20 cellular contexts compared by ENCODE assay signal in genomic region chr21:32554832-32555436, GRCh38. TPM values are rescaled to one million over a fixed set of nuclear protein-coding genes. Genes with fewer than 3 reads are reported as not detected.
DNase-seq lines count a peak whose midpoint lies in the region; ATAC-seq and TF ChIP-seq lines count a peak whose summit lies in the region.
"Had no signal": no experiment of that assay in that cellular context is flagged by ENCODE, and none has a peak within 500 bp of the region (broad histone marks: within the 10 kb centered on the region; RNA-seq: fewer than 3 reads in every experiment).

No MANE protein-coding gene starts in this region.

- H3K36me3 ChIP-seq in left ventricle myocardium inferior = no peaks in the 10 kb centered on the region
- H3K36me3 ChIP-seq in adipocyte (ENCODE audit: control insufficient read depth, insufficient read depth, low read length, severe bottlenecking) = no peaks in the 10 kb centered on the region
- H3K36me3 ChIP-seq in thyroid gland = no peaks in the 10 kb centered on the region
- no peaks in the 10 kb centered on the region for H3K36me3 ChIP-seq in OCI-LY7 (ENCODE audit: insufficient read depth, low read length)
- H3K36me3 ChIP-seq in ascending aorta = no peaks in the 10 kb centered on the region
- H3K36me3 ChIP-seq: SJSA1 had no signal

- CTCF ChIA-PET in OCI-LY7 (lab: Charles Lee; ENCODE audit: unreplicated experiment) = no interaction called here

- no TSS peak for BruUV-seq in OCI-LY7 (replicated peaks; lab: Mats Ljungman, UMichigan)

- no peak overlapping the region for H2AFZ ChIP-seq in OCI-LY7 (ENCODE audit: low read length)

- intact Hi-C loops in left ventricle myocardium inferior (cut with micrococcal nuclease) = no loop called here
- intact Hi-C loops in Right ventricle myocardium inferior (cut with DNase I) = no loop called here
- intact Hi-C loops in thyroid gland (cut with DNase I) = no loop called here
- intact Hi-C loops in OCI-LY7 (cut with micrococcal nuclease; ENCODE audit: unreplicated experiment) = no loop called here
- intact Hi-C loops in ascending aorta (cut with DNase I) = no loop called here

- no peak overlapping the region for H3K9ac ChIP-seq in adipocyte (ENCODE audit: low read length)
- H3K9ac ChIP-seq: KMS-11 had no signal

- no peak for ATAC-seq in Right ventricle myocardium inferior
- ATAC-seq: HepG2 had no signal

- no peaks in the 10 kb centered on the region for H3K27me3 ChIP-seq in left ventricle myocardium inferior (ENCODE audit: low read depth)
- no peaks in the 10 kb centered on the region for H3K27me3 ChIP-seq in adipocyte (replicated peaks; ENCODE audit: control insufficient read depth, insufficient read depth, low read length)
- no peaks in the 10 kb centered on the region for H3K27me3 ChIP-seq in thyroid gland
- no peaks in the 10 kb centered on the region for H3K27me3 ChIP-seq in ascending aorta
- H3K27me3 ChIP-seq: SJSA1 had no signal

- H3K79me2 ChIP-seq in OCI-LY7 (ENCODE audit: insufficient read depth, low read depth, low read length) = no peaks in the 10 kb centered on the region

- H3K27ac ChIP-seq in left ventricle myocardium inferior (replicated peaks) (peak overlapping the region; percentile 44), thyroid gland (no peak overlapping the region), OCI-LY7 (ENCODE audit: low read depth, low read length, poor library complexity, severe bottlenecking) (no peak overlapping the region), ascending aorta (no peak overlapping the region)
- H3K27ac ChIP-seq: 22Rv1, KMS-11, SJSA1 had no signal

- POLR2A ChIA-PET in OCI-LY7 (lab: Charles Lee) = no interaction called here

- TF ChIP-seq POLR2A in thyroid gland (IDR thresholded peaks at IDR 0.05) = no peak

- no peak for TF ChIP-seq CTCF in left ventricle myocardium inferior (IDR thresholded peaks at IDR 0.05; ENCODE audit: borderline replicate concordance)
- no peak for TF ChIP-seq CTCF in thyroid gland (IDR thresholded peaks at IDR 0.05)
- no peak for TF ChIP-seq CTCF in OCI-LY7 (conservative IDR thresholded peaks at IDR 0.05; ENCODE audit: low read length)
- TF ChIP-seq CTCF in ascending aorta (IDR thresholded peaks at IDR 0.05) = no peak

- no peaks in the 10 kb centered on the region for H3K9me2 ChIP-seq in OCI-LY7 (ENCODE audit: insufficient read depth, low read length)

- H3K9me3 ChIP-seq in left ventricle myocardium inferior (replicated peaks) (no peaks in the 10 kb centered on the region), adipocyte (ENCODE audit: control insufficient read depth, low read length) (no peaks in the 10 kb centered on the region), thyroid gland (no peaks in the 10 kb centered on the region), OCI-LY7 (ENCODE audit: low read length) (no peaks in the 10 kb centered on the region), ascending aorta (no peaks in the 10 kb centered on the region)
- H3K9me3 ChIP-seq: SJSA1 had no signal

- DNase-seq in left ventricle myocardium inferior = no peak
- DNase-seq in Right ventricle myocardium inferior (ENCODE audit: missing footprints) = no peak
- DNase-seq in adipocyte (ENCODE audit: low read depth) = peak; percentile 88
- DNase-seq in fibroblast of gingiva (ENCODE audit: low read depth) = peak; percentile 31
- DNase-seq in thyroid gland = peak; percentile 55 to 58
- DNase-seq in OCI-LY7 (ENCODE audit: low spot score) = no peak
- no peak for DNase-seq in ascending aorta (ENCODE audit: low spot score in 2 of 2)
- DNase-seq in NCI-H526 (lab: John Stamatoyannopoulos, UW) = no peak
- DNase-seq: Calu3; CD4-positive, alpha-beta T cell; DMS53; GOT3; NCI-H1417; NCI-H187; NCI-H226; NCI-H524 treated with DMSO at 0.1 percent for 48 hours had no signal

- no peaks in the 10 kb centered on the region for H4K20me1 ChIP-seq in OCI-LY7 (ENCODE audit: insufficient read depth, low read length)

- H3K4me2 ChIP-seq in OCI-LY7 (ENCODE audit: low read length) = no peak overlapping the region
- H3K4me2 ChIP-seq: KMS-11 had no signal

- H3K4me3 ChIP-seq in left ventricle myocardium inferior (no peak overlapping the region), adipocyte (ENCODE audit: low read length) (no peak overlapping the region), thyroid gland (replicated peaks in 1 of 3) (no peak overlapping the region), OCI-LY7 (ENCODE audit: low read depth, low read length, poor library complexity, severe bottlenecking) (no peak overlapping the region), ascending aorta (no peak overlapping the region)
- H3K4me3 ChIP-seq: SJSA1 had no signal

- H3K4me1 ChIP-seq in left ventricle myocardium inferior (peaks cover 8% of the 10 kb centered on the region), adipocyte (ENCODE audit: control insufficient read depth, insufficient read depth, low read length) (no peaks in the 10 kb centered on the region), thyroid gland (peaks cover 0 to 4% of the 10 kb centered on the region in 2 donors), OCI-LY7 (ENCODE audit: insufficient read depth, low read length, poor library complexity, severe bottlenecking) (no peaks in the 10 kb centered on the region), ascending aorta (no peaks in the 10 kb centered on the region)
- H3K4me1 ChIP-seq: SJSA1 had no signal

- WGBS in thyroid gland, 2 donors = 68 to 72% methylated on average over 4 of the region's 4 CpGs

RNA-seq across cellular contexts. Expression of gene TCP10L, which starts 30.4 kb away (rescaled TPM):
- total RNA-seq in left ventricle myocardium inferior (3.0 TPM), Right ventricle myocardium inferior (2.6 TPM), thyroid gland (1 to 10 TPM in 2 of 4 donors, under 1 TPM in 2; 0.29 to 2.9 (median 0.73) TPM), OCI-LY7 (2022) (0.63 and 1.2 TPM in 2 replicates), ascending aorta (3.9 TPM)
- 2.0 and 3.9 TPM in 2 replicates for total RNA-seq in OCI-LY7 (2014; rRNA removed; shearing (Covaris generic))
- total RNA-seq: Calu3, SJSA1 had no signal

RNA-seq across cellular contexts. Expression of gene CFAP298, which starts 57.2 kb away (rescaled TPM):
- 20.2 TPM for total RNA-seq in left ventricle myocardium inferior
- total RNA-seq in Right ventricle myocardium inferior = 18.4 TPM
- total RNA-seq in thyroid gland = 10 to 100 TPM; 39.5 to 60.7 (median 43.5) TPM
- 43.6 and 56.0 TPM in 2 replicates for total RNA-seq in OCI-LY7 (2014; rRNA removed; shearing (Covaris generic))
- total RNA-seq in OCI-LY7 (2022) = 49.4 and 64.2 TPM in 2 replicates
- 18.3 TPM for total RNA-seq in ascending aorta

Comparison
In these comparisons a context has a peak if more than half of its experiments do, and no peak if none do; other contexts are left out.
1. DNase-seq: peak in adipocyte (single experiment), fibroblast of gingiva (single experiment) and thyroid gland (2 of 2); none in left ventricle myocardium inferior (single experiment), Right ventricle myocardium inferior (single experiment), OCI-LY7 (single experiment), ascending aorta (0 of 2) and NCI-H526 (0 of 2).